Comparison of ENCODE assay signal across 21 cellular contexts in genomic region chr10:12954866-12955265, GRCh38. TPM values are rescaled to one million over a fixed set of nuclear protein-coding genes. Genes with fewer than 3 reads are reported as not detected.
"Had no signal": no experiment of that assay in that cellular context is flagged by ENCODE, and none has a peak within 500 bp of the region (broad histone marks: within the 10 kb centered on the region; RNA-seq: fewer than 3 reads in every experiment).

No MANE protein-coding gene starts in this region.

- H3K4me3 ChIP-seq: cardiac muscle cell, esophagus muscularis mucosa, lung, sigmoid colon, tibial nerve had no signal

- H3K27ac Mint-ChIP-seq: activated naive CD4-positive, alpha-beta T cell treated with anti-CD3 and anti-CD28 coated beads for 36 hours; activated naive CD8-positive, alpha-beta T cell treated with anti-CD3 and anti-CD28 coated beads, Interleukin-2, amount 10 ng/mL, durations not matched to agents 7 days and 5 days; activated T-cell treated with anti-CD3 and anti-CD28 coated beads, Interleukin-2, amount 50 U/mL, for 72 hours; natural killer cell treated with Interleukin-12 subunit alpha and Interleukin-12 subunit beta and Interleukin-15 and Interleukin-18, amount 100 ng/mL, for 72 hours; progenitor cell of endocrine pancreas; stimulated activated naive CD8-positive, alpha-beta T cell treated with anti-CD3 and anti-CD28 coated beads, Interleukin-15, Interleukin-2, amounts not matched to agents 100 ng/mL and 50 ng/mL, for 24 hours had no signal

- H3K36me3 Mint-ChIP-seq: activated naive CD8-positive, alpha-beta T cell treated with anti-CD3 and anti-CD28 coated beads, Interleukin-2, amount 10 ng/mL, durations not matched to agents 7 days and 5 days had no signal

- H3K4me3 Mint-ChIP-seq: activated naive CD4-positive, alpha-beta T cell treated with anti-CD3 and anti-CD28 coated beads for 36 hours; activated naive CD8-positive, alpha-beta T cell treated with anti-CD3 and anti-CD28 coated beads, Interleukin-2, amount 10 ng/mL, durations not matched to agents 7 days and 5 days; activated T-cell treated with anti-CD3 and anti-CD28 coated beads, Interleukin-2, amount 50 U/mL, for 72 hours; natural killer cell treated with Interleukin-12 subunit alpha and Interleukin-12 subunit beta and Interleukin-15 and Interleukin-18, amount 100 ng/mL, for 72 hours; stimulated activated naive CD8-positive, alpha-beta T cell treated with anti-CD3 and anti-CD28 coated beads, Interleukin-15, Interleukin-2, amounts not matched to agents 100 ng/mL and 50 ng/mL, for 24 hours had no signal

- H3K27me3 ChIP-seq: cardiac muscle cell, esophagus muscularis mucosa, sigmoid colon, tibial nerve had no signal

- H3K27me3 Mint-ChIP-seq: activated naive CD8-positive, alpha-beta T cell treated with anti-CD3 and anti-CD28 coated beads, Interleukin-2, amount 10 ng/mL, durations not matched to agents 7 days and 5 days; progenitor cell of endocrine pancreas; stimulated activated naive CD8-positive, alpha-beta T cell treated with anti-CD3 and anti-CD28 coated beads, Interleukin-15, Interleukin-2, amounts not matched to agents 100 ng/mL and 50 ng/mL, for 24 hours had no signal

- H3K36me3 ChIP-seq: cardiac muscle cell, esophagus muscularis mucosa, sigmoid colon, tibial nerve had no signal

- ATAC-seq: activated T-cell treated with anti-CD3 and anti-CD28 coated beads, Interleukin-2, amount 50 U/mL, for 72 hours; left lobe of liver; natural killer cell treated with Interleukin-12 subunit alpha and Interleukin-12 subunit beta and Interleukin-15 and Interleukin-18, amount 100 ng/mL, for 72 hours had no signal

- H3K4me1 Mint-ChIP-seq: activated naive CD8-positive, alpha-beta T cell treated with anti-CD3 and anti-CD28 coated beads, Interleukin-2, amount 10 ng/mL, durations not matched to agents 7 days and 5 days had no signal

- H3K4me1 ChIP-seq: sigmoid colon had no signal

- DNase-seq: activated CD8-positive, alpha-beta memory T cell treated with anti-CD3 and anti-CD28 coated beads, Interleukin-2, amount 50 U/mL, for 48 hours; activated effector memory CD4-positive, alpha-beta T cell treated with Interleukin-2 at 50 U/mL for 16 hours; activated naive CD4-positive, alpha-beta T cell treated with anti-CD3 and anti-CD28 coated beads for 36 hours; activated naive CD8-positive, alpha-beta T cell treated with anti-CD3 and anti-CD28 coated beads, Interleukin-2, amount 10 ng/mL, durations not matched to agents 7 days and 5 days; activated T-cell treated with anti-CD3 and anti-CD28 coated beads, Interleukin-2, amount 50 U/mL, for 72 hours; cortex of kidney; effector CD8-positive, alpha-beta T cell; retina; sigmoid colon; stimulated activated CD4-positive, alpha-beta T cell treated with anti-CD3 and anti-CD28 coated beads, Interleukin-4, amount 100 ng/mL, for 24 hours; substantia nigra; T-helper 9 cell had no signal

- H3K27ac ChIP-seq: cardiac muscle cell, esophagus muscularis mucosa, sigmoid colon, tibial nerve had no signal

- H3K9me3 Mint-ChIP-seq: natural killer cell treated with Interleukin-12 subunit alpha and Interleukin-12 subunit beta and Interleukin-15 and Interleukin-18, amount 100 ng/mL, for 72 hours had no signal

RNA-seq across cellular contexts. Expression of gene CCDC3, which starts 46.6 kb away (rescaled TPM):
- total RNA-seq: activated CD8-positive, alpha-beta memory T cell treated with anti-CD3 and anti-CD28 coated beads for 36 hours; activated naive CD8-positive, alpha-beta T cell treated with anti-CD3 and anti-CD28 coated beads, Interleukin-2, amount 10 ng/mL, durations not matched to agents 7 days and 5 days had no signal
